ENCODE assay signal across 9 cellular contexts in genomic region chr2:120722603-120723421, GRCh38. TPM values are rescaled to one million over a fixed set of nuclear protein-coding genes. Genes with fewer than 3 reads are reported as not detected.
DNase-seq lines count a peak whose midpoint lies in the region; ATAC-seq and TF ChIP-seq lines count a peak whose summit lies in the region.
"Had no signal": no experiment of that assay in that cellular context is flagged by ENCODE, and none has a peak within 500 bp of the region (broad histone marks: within the 10 kb centered on the region; RNA-seq: fewer than 3 reads in every experiment).

No MANE protein-coding gene starts in this region.

- no TSS peak for BruUV-seq in A673 (replicated peaks; lab: Mats Ljungman, UMichigan)

- H3K36me3 ChIP-seq in A673 (ENCODE audit: insufficient read depth, low read length, poor library complexity, severe bottlenecking) = no peaks in the 10 kb centered on the region

- H3K9me3 ChIP-seq in A673 (ENCODE audit: low read depth, low read length, poor library complexity, severe bottlenecking) = no peaks in the 10 kb centered on the region

- H3K4me3 ChIP-seq in A673 (ENCODE audit: low read depth, low read length, poor library complexity, severe bottlenecking) (no peak overlapping the region), coronary artery (no peak overlapping the region)

- no peak for TF ChIP-seq CTCF in omental fat pad (IDR thresholded peaks at IDR 0.05)
- TF ChIP-seq CTCF in A673 (conservative IDR thresholded peaks at IDR 0.05; ENCODE audit: low read depth, low read length) = no peak
- TF ChIP-seq CTCF in coronary artery (IDR thresholded peaks at IDR 0.05) = no peak

- CTCF ChIA-PET in A673 (lab: Charles Lee) = no interaction called here

- H3K27ac ChIP-seq in A673 (ENCODE audit: low read depth, low read length, poor library complexity, severe bottlenecking) = no peak overlapping the region
- H3K27ac ChIP-seq in coronary artery = peak overlapping the region in 1 of 2 donors; percentile 32

- no peaks in the 10 kb centered on the region for H3K4me1 ChIP-seq in A673 (ENCODE audit: insufficient read depth, low read length, poor library complexity, severe bottlenecking)

- ATAC-seq in omental fat pad (ENCODE audit: low FRiP score) (peak; percentile 28), HG03354 (IDR thresholded peaks at IDR 0.05; ENCODE audit: poor library complexity, severe bottlenecking, unreplicated experiment) (no peak)

- intact Hi-C loops in A673 (cut with micrococcal nuclease; ENCODE audit: unreplicated experiment) = no loop called here

- no peaks in the 10 kb centered on the region for H3K27me3 ChIP-seq in A673 (replicated peaks; ENCODE audit: insufficient read depth, low read depth, low read length, poor library complexity)

- POLR2A ChIA-PET in A673 (lab: Charles Lee; ENCODE audit: low non-redundant PET) = no interaction called here

- DNase-seq in Daoy (ENCODE audit: low read depth) = peak; percentile 78
- peak; percentile 83 for DNase-seq in RPMI7951 (ENCODE audit: low read depth)
- DNase-seq in foreskin melanocyte = peak; percentile 32
- DNase-seq in omental fat pad (ENCODE audit: low spot score) = no peak
- DNase-seq in activated CD4-positive, alpha-beta T cell treated with anti-CD3 and anti-CD28 coated beads for 48 hours = no peak
- no peak for DNase-seq in A673 (ENCODE audit: low spot score)
- DNase-seq in coronary artery (ENCODE audit: low spot score) = no peak
- DNase-seq: Calu3 had no signal

RNA-seq across cellular contexts. Expression of gene GLI2, which starts 12.9 kb away (rescaled TPM):
- 4.2 and 45.6 TPM in 2 replicates for total RNA-seq in Daoy (2014; rRNA removed; shearing (Covaris generic))
- total RNA-seq in RPMI7951 (2014; rRNA removed; shearing (Covaris generic)) = 3.2 and 3.9 TPM in 2 replicates
- total RNA-seq in omental fat pad = 1 to 10 TPM; 1.3 to 2.4 (median 1.4) TPM
- total RNA-seq in A673 (2021) = 8.1 and 10.4 TPM in 2 replicates

Comparison
In these comparisons a context has a peak if more than half of its experiments do, and no peak if none do; other contexts are left out.
1. DNase-seq: peak in Daoy (single experiment), RPMI7951 (single experiment) and foreskin melanocyte (single experiment); none in omental fat pad (single experiment), activated CD4-positive, alpha-beta T cell treated with anti-CD3 and anti-CD28 coated beads for 48 hours (single experiment), A673 (single experiment) and coronary artery (single experiment).